10 cellular contexts compared by ENCODE assay signal in genomic region chr5:119386945-119387344, GRCh38. TPM values are rescaled to one million over a fixed set of nuclear protein-coding genes. Genes with fewer than 3 reads are reported as not detected.
DNase-seq lines count a peak whose midpoint lies in the region; ATAC-seq, FAIRE-seq and TF ChIP-seq lines count a peak whose summit lies in the region.
"Had no signal": no experiment of that assay in that cellular context is flagged by ENCODE, and none has a peak within 500 bp of the region (broad histone marks: within the 10 kb centered on the region; RNA-seq: fewer than 3 reads in every experiment).

No MANE protein-coding gene starts in this region.

- peaks cover 96% of the 10 kb centered on the region for H3K36me3 Mint-ChIP-seq in activated T-cell treated with anti-CD3 and anti-CD28 coated beads, Interleukin-2, amount 50 U/mL, for 24 hours (ENCODE audit: low read depth)

- H3K9me3 ChIP-seq in thoracic aorta = no peaks in the 10 kb centered on the region

- ATAC-seq in thoracic aorta (ENCODE audit: insufficient number of reproducible peaks, low FRiP score, low read depth) (peak; percentile 30), HG02759 (IDR thresholded peaks at IDR 0.05; ENCODE audit: unreplicated experiment) (no peak)

- no peak for FAIRE-seq in bronchial epithelial cell (lab: Jason Lieb, UNC)

- H3K4me3 ChIP-seq in bronchial epithelial cell (ENCODE audit: low read depth, low read length) = no peak overlapping the region
- no peak overlapping the region for H3K4me3 ChIP-seq in thoracic aorta

- TF ChIP-seq CTCF in bronchial epithelial cell (IDR thresholded peaks at IDR 0.05; ENCODE audit: insufficient read depth, low read length, severe bottlenecking) (no peak), thoracic aorta (IDR thresholded peaks at IDR 0.05) (no peak)

- H3K4me3 Mint-ChIP-seq in activated T-cell treated with anti-CD3 and anti-CD28 coated beads, Interleukin-2, amount 50 U/mL, for 24 hours = no peak overlapping the region

- no peak for DNase-seq in activated T-cell treated with anti-CD3 and anti-CD28 coated beads, Interleukin-2, amount 50 U/mL, for 24 hours
- no peak for DNase-seq in activated T-cell treated with anti-CD3 and anti-CD28 coated beads, Interleukin-2, amount 50 U/mL, for 1 hour
- DNase-seq in bronchial epithelial cell (ENCODE audit: low read depth) (peak; percentile 41), kidney glomerular epithelial cell (lab: John Stamatoyannopoulos, UW) (peak; percentile 26), thoracic aorta (ENCODE audit: low spot score) (peak; percentile 35), foreskin melanocyte (no peak)
- no peak for DNase-seq in NK-92 treated with Interleukin-12 subunit alpha and Interleukin-12 subunit beta, amount 100 ng/mL, for 24 hours (lab: John Stamatoyannopoulos, UW)
- DNase-seq: effector memory CD4-positive, alpha-beta T cell; stimulated activated CD8-positive, alpha-beta memory T cell treated with anti-CD3 and anti-CD28 coated beads, Interleukin-4, amount 100 ng/mL, for 48 hours had no signal

- H3K27ac Mint-ChIP-seq in activated T-cell treated with anti-CD3 and anti-CD28 coated beads, Interleukin-2, amount 50 U/mL, for 24 hours = peak overlapping the region; percentile 87

- no peaks in the 10 kb centered on the region for H3K27me3 ChIP-seq in bronchial epithelial cell (ENCODE audit: control insufficient read depth, insufficient read depth, low read length)
- no peaks in the 10 kb centered on the region for H3K27me3 ChIP-seq in thoracic aorta (replicated peaks; ENCODE audit: insufficient read depth)

- H3K9me3 Mint-ChIP-seq in activated T-cell treated with anti-CD3 and anti-CD28 coated beads, Interleukin-2, amount 50 U/mL, for 24 hours = no peaks in the 10 kb centered on the region

- H3K4me1 ChIP-seq in thoracic aorta (ENCODE audit: control insufficient read depth in 1 of 2, low read depth in 2 of 2) = peaks cover 10 to 41% of the 10 kb centered on the region in 2 donors

- H3K36me3 ChIP-seq in bronchial epithelial cell (ENCODE audit: control insufficient read depth, insufficient read depth, low read length) = no peaks in the 10 kb centered on the region
- no peaks in the 10 kb centered on the region for H3K36me3 ChIP-seq in thoracic aorta

- no peaks in the 10 kb centered on the region for H3K27me3 Mint-ChIP-seq in activated T-cell treated with anti-CD3 and anti-CD28 coated beads, Interleukin-2, amount 50 U/mL, for 24 hours

- peaks cover 96% of the 10 kb centered on the region for H3K4me1 Mint-ChIP-seq in activated T-cell treated with anti-CD3 and anti-CD28 coated beads, Interleukin-2, amount 50 U/mL, for 24 hours (ENCODE audit: low read depth)

- peak overlapping the region; percentile 19 to 21 for H3K27ac ChIP-seq in thoracic aorta

RNA-seq across cellular contexts. Expression of gene TNFAIP8, which starts 31.1 kb away (rescaled TPM):
- 51.9 and 57.1 TPM in 2 replicates for total RNA-seq in bronchial epithelial cell
- total RNA-seq in thoracic aorta = 10 to 100 TPM; 16.8 to 34.1 TPM

Comparison
In these comparisons a context has a peak if more than half of its experiments do, and no peak if none do; other contexts are left out.
1. DNase-seq: peak in bronchial epithelial cell (single experiment), kidney glomerular epithelial cell (single experiment) and thoracic aorta (single experiment); none in activated T-cell treated with anti-CD3 and anti-CD28 coated beads, Interleukin-2, amount 50 U/mL, for 24 hours (single experiment), activated T-cell treated with anti-CD3 and anti-CD28 coated beads, Interleukin-2, amount 50 U/mL, for 1 hour (single experiment), NK-92 treated with Interleukin-12 subunit alpha and Interleukin-12 subunit beta, amount 100 ng/mL, for 24 hours (single experiment) and foreskin melanocyte (single experiment).